ENCODE assay signal across 8 cellular contexts in genomic region chr9:112348257-112348992, GRCh38. TPM values are rescaled to one million over a fixed set of nuclear protein-coding genes. Genes with fewer than 3 reads are reported as not detected.
DNase-seq lines count a peak whose midpoint lies in the region; ATAC-seq and TF ChIP-seq lines count a peak whose summit lies in the region.

No MANE protein-coding gene starts in this region.

- H3K27me3 ChIP-seq in foreskin keratinocyte (no peaks in the 10 kb centered on the region), stomach smooth muscle (ENCODE audit: control insufficient read depth in 1 of 2, insufficient read depth in 2 of 2, low read length in 2 of 2) (no peaks in the 10 kb centered on the region)

- no peak for TF ChIP-seq CTCF in foreskin keratinocyte (conservative IDR thresholded peaks at IDR 0.05)

- peaks cover 4% of the 10 kb centered on the region for H3K4me1 ChIP-seq in foreskin keratinocyte
- H3K4me1 ChIP-seq in stomach smooth muscle (ENCODE audit: control insufficient read depth, insufficient read depth, low read length) = peaks cover 2% of the 10 kb centered on the region

- H3K4me3 ChIP-seq in stomach smooth muscle (ENCODE audit: low read length in 2 of 2) = peak overlapping the region; percentile 73 to 85

- DNase-seq in EL = peak; percentile 78
- DNase-seq in NCI-H69 (lab: John Stamatoyannopoulos, UW) = peak; percentile 95
- DNase-seq in activated naive CD4-positive, alpha-beta T cell (lab: John Stamatoyannopoulos, UW) = peak; percentile 19 to 60 (median 37)
- DNase-seq in foreskin keratinocyte = peak in 1 of 2 donors; percentile 68
- DNase-seq in occipital lobe (lab: John Stamatoyannopoulos, UW) = peak; percentile 73
- no peak for DNase-seq in D341Med (ENCODE audit: low spot score)

- no peaks in the 10 kb centered on the region for H3K9me3 ChIP-seq in stomach smooth muscle (ENCODE audit: control insufficient read depth in 2 of 2, low read length in 2 of 2)

- ATAC-seq in foreskin keratinocyte (no peak), GM21717 (IDR thresholded peaks at IDR 0.05; ENCODE audit: unreplicated experiment) (no peak)

- H3K27ac ChIP-seq in foreskin keratinocyte (peak overlapping the region; percentile 54), stomach smooth muscle (ENCODE audit: low read length) (no peak overlapping the region)

- no peaks in the 10 kb centered on the region for H3K36me3 ChIP-seq in stomach smooth muscle (ENCODE audit: control insufficient read depth in 2 of 2, insufficient read depth in 2 of 2, low read length in 2 of 2)

- peak overlapping the region; percentile 14 to 48 for H3K9ac ChIP-seq in stomach smooth muscle (ENCODE audit: low read length in 2 of 2)

RNA-seq across cellular contexts. Expression of gene PTBP3, which starts 15.0 kb away (rescaled TPM):
- total RNA-seq in foreskin keratinocyte (62.1 and 67.8 TPM in 2 replicates), occipital lobe (44.9 TPM)
- polyA plus RNA-seq in foreskin keratinocyte = 11.2 and 14.7 TPM in 2 replicates

RNA-seq across cellular contexts. Expression of gene HSDL2, which starts 31.5 kb away (rescaled TPM):
- total RNA-seq in foreskin keratinocyte = 23.1 and 25.5 TPM in 2 replicates
- polyA plus RNA-seq in foreskin keratinocyte = 11.5 and 13.1 TPM in 2 replicates
- total RNA-seq in occipital lobe = 21.4 TPM
